Comparison of ENCODE assay signal across 12 cellular contexts in genomic region chr15:67092726-67093125, GRCh38. TPM values are rescaled to one million over a fixed set of nuclear protein-coding genes. Genes with fewer than 3 reads are reported as not detected.
A peak's percentile ranks its signal among the peaks of the same experiment; 100 is the strongest.
DNase-seq lines count a peak whose midpoint lies in the region; ATAC-seq and TF ChIP-seq lines count a peak whose summit lies in the region.
"Had no signal": no experiment of that assay in that cellular context is flagged by ENCODE, and none has a peak within 500 bp of the region (broad histone marks: within the 10 kb centered on the region; RNA-seq: fewer than 3 reads in every experiment).

No MANE protein-coding gene starts in this region.

- no peaks in the 10 kb centered on the region for H3K9me3 ChIP-seq in OCI-LY1 (ENCODE audit: low read length)
- H3K9me3 ChIP-seq: Peyer's patch had no signal

- peaks cover 38% of the 10 kb centered on the region for H3K79me2 ChIP-seq in OCI-LY1 (ENCODE audit: insufficient read depth, low read length)

- H2AFZ ChIP-seq in OCI-LY1 (ENCODE audit: low read length), result no peak overlapping the region

- peak overlapping the region; percentile 97 for H3K27ac ChIP-seq in OCI-LY1 (ENCODE audit: low read depth, low read length, poor library complexity, severe bottlenecking)
- H3K27ac ChIP-seq: KMS-11 had no signal

- H3K27me3 ChIP-seq in OCI-LY1 (ENCODE audit: insufficient read depth, low read length), result no peaks in the 10 kb centered on the region
- H3K27me3 ChIP-seq: Peyer's patch had no signal

- no peak for DNase-seq in activated T-cell treated with anti-CD3 and anti-CD28 coated beads, Interleukin-2, amount 50 U/mL, for 24 hours
- no peak for DNase-seq in activated T-cell treated with anti-CD3 and anti-CD28 coated beads for 4 hours
- DNase-seq in central memory CD8-positive, alpha-beta T cell (ENCODE audit: low spot score in 2 of 2), result no peak
- no peak for DNase-seq in cerebellum (ENCODE audit: low spot score)
- no peak for DNase-seq in COR-L47 (lab: John Stamatoyannopoulos, UW)
- DNase-seq: activated T-cell treated with anti-CD3 and anti-CD28 coated beads, Interleukin-2, amount 50 U/mL, for 4 hours; NCI-H2107 had no signal

- H3K4me2 ChIP-seq in OCI-LY1 (ENCODE audit: low read length), result peak overlapping the region; percentile 69

- H3K4me3 ChIP-seq in OCI-LY1 (ENCODE audit: low read depth, low read length, poor library complexity, severe bottlenecking), result peak overlapping the region; percentile 36
- H3K4me3 ChIP-seq: Peyer's patch had no signal

- 0 out of 2 replicates have a peak, but pooled peaks cover 4% of the 10 kb centered on the region for H3F3A ChIP-seq in OCI-LY1 (ENCODE audit: insufficient read depth, low read length)

- H3K9ac ChIP-seq in OCI-LY1 (ENCODE audit: low read length), result peak overlapping the region; percentile 61
- H3K9ac ChIP-seq: KMS-11 had no signal

- H3K27me3 Mint-ChIP-seq in activated T-cell treated with anti-CD3 and anti-CD28 coated beads, Interleukin-2, amount 50 U/mL, for 24 hours, result no peaks in the 10 kb centered on the region
- no peaks in the 10 kb centered on the region for H3K27me3 Mint-ChIP-seq in central memory CD8-positive, alpha-beta T cell
- no peaks in the 10 kb centered on the region for H3K27me3 Mint-ChIP-seq in stimulated activated memory B cell treated with anti-CD40 and anti-IgM and Interleukin-4, amounts not matched to agents 10 μg/mL and 1 μg/mL and 100 μg/mL, for 72 hours

- peaks cover 52% of the 10 kb centered on the region for H3K36me3 Mint-ChIP-seq in activated T-cell treated with anti-CD3 and anti-CD28 coated beads, Interleukin-2, amount 50 U/mL, for 24 hours (ENCODE audit: low read depth)
- peaks cover 14% of the 10 kb centered on the region for H3K36me3 Mint-ChIP-seq in central memory CD8-positive, alpha-beta T cell (ENCODE audit: insufficient read depth)
- peaks cover 20% of the 10 kb centered on the region for H3K36me3 Mint-ChIP-seq in stimulated activated memory B cell treated with anti-CD40 and anti-IgM and Interleukin-4, amounts not matched to agents 10 μg/mL and 1 μg/mL and 100 μg/mL, for 72 hours

- no peaks in the 10 kb centered on the region for H4K20me1 ChIP-seq in OCI-LY1 (ENCODE audit: insufficient read depth, low read length)

- peak overlapping the region; percentile 88 for H3K27ac Mint-ChIP-seq in activated T-cell treated with anti-CD3 and anti-CD28 coated beads, Interleukin-2, amount 50 U/mL, for 24 hours
- peak overlapping the region; percentile 95 for H3K27ac Mint-ChIP-seq in central memory CD8-positive, alpha-beta T cell (ENCODE audit: low read depth)
- H3K27ac Mint-ChIP-seq in stimulated activated memory B cell treated with anti-CD40 and anti-IgM and Interleukin-4, amounts not matched to agents 10 μg/mL and 1 μg/mL and 100 μg/mL, for 72 hours, result no peak overlapping the region

- no peak for ATAC-seq in central memory CD8-positive, alpha-beta T cell (replicated peaks; ENCODE audit: extremely low read depth, poor library complexity, severe bottlenecking)
- no peak for ATAC-seq in stimulated activated memory B cell treated with anti-CD40 and anti-IgM and Interleukin-4, amounts not matched to agents 10 μg/mL and 1 μg/mL and 100 μg/mL, for 72 hours
- no peak for ATAC-seq in HG03108 (IDR thresholded peaks at IDR 0.05; ENCODE audit: unreplicated experiment)
- ATAC-seq: activated T-cell treated with anti-CD3 and anti-CD28 coated beads, Interleukin-2, amount 50 U/mL, for 4 hours had no signal

- H3K4me1 Mint-ChIP-seq in activated T-cell treated with anti-CD3 and anti-CD28 coated beads, Interleukin-2, amount 50 U/mL, for 24 hours (ENCODE audit: low read depth), result peaks cover 98% of the 10 kb centered on the region
- peaks cover 92% of the 10 kb centered on the region for H3K4me1 Mint-ChIP-seq in central memory CD8-positive, alpha-beta T cell
- peaks cover 83% of the 10 kb centered on the region for H3K4me1 Mint-ChIP-seq in stimulated activated memory B cell treated with anti-CD40 and anti-IgM and Interleukin-4, amounts not matched to agents 10 μg/mL and 1 μg/mL and 100 μg/mL, for 72 hours

- peaks cover 25% of the 10 kb centered on the region; the same call in 1 of the 2 replicates for H3K36me3 ChIP-seq in OCI-LY1 (ENCODE audit: insufficient read depth, low read length)

- H3K4me3 Mint-ChIP-seq in activated T-cell treated with anti-CD3 and anti-CD28 coated beads, Interleukin-2, amount 50 U/mL, for 24 hours, result no peak overlapping the region
- H3K4me3 Mint-ChIP-seq in central memory CD8-positive, alpha-beta T cell, result peak overlapping the region; percentile 44
- peak overlapping the region; percentile 34 for H3K4me3 Mint-ChIP-seq in stimulated activated memory B cell treated with anti-CD40 and anti-IgM and Interleukin-4, amounts not matched to agents 10 μg/mL and 1 μg/mL and 100 μg/mL, for 72 hours
- H3K4me3 Mint-ChIP-seq: activated T-cell treated with anti-CD3 and anti-CD28 coated beads, Interleukin-2, amount 50 U/mL, for 4 hours had no signal

- H3K9me2 ChIP-seq in OCI-LY1 (ENCODE audit: low read depth, low read length), result no peaks in the 10 kb centered on the region

- no peaks in the 10 kb centered on the region for H3K9me3 Mint-ChIP-seq in activated T-cell treated with anti-CD3 and anti-CD28 coated beads, Interleukin-2, amount 50 U/mL, for 24 hours
- no peaks in the 10 kb centered on the region for H3K9me3 Mint-ChIP-seq in central memory CD8-positive, alpha-beta T cell
- no peaks in the 10 kb centered on the region for H3K9me3 Mint-ChIP-seq in stimulated activated memory B cell treated with anti-CD40 and anti-IgM and Interleukin-4, amounts not matched to agents 10 μg/mL and 1 μg/mL and 100 μg/mL, for 72 hours
- H3K9me3 Mint-ChIP-seq: activated T-cell treated with anti-CD3 and anti-CD28 coated beads, Interleukin-2, amount 50 U/mL, for 4 hours had no signal

- no peak for TF ChIP-seq CTCF in OCI-LY1 (IDR thresholded peaks at IDR 0.05; ENCODE audit: low read length)

- peaks cover 95% of the 10 kb centered on the region for H3K4me1 ChIP-seq in OCI-LY1 (ENCODE audit: insufficient read depth, low read length, severe bottlenecking)

RNA-seq across cellular contexts. Expression of gene SMAD3, which starts 27.3 kb away (rescaled TPM):
- 10.4 TPM for total RNA-seq in cerebellum
